1 cellular context compared by ENCODE assay signal in the genomic region with DNA sequence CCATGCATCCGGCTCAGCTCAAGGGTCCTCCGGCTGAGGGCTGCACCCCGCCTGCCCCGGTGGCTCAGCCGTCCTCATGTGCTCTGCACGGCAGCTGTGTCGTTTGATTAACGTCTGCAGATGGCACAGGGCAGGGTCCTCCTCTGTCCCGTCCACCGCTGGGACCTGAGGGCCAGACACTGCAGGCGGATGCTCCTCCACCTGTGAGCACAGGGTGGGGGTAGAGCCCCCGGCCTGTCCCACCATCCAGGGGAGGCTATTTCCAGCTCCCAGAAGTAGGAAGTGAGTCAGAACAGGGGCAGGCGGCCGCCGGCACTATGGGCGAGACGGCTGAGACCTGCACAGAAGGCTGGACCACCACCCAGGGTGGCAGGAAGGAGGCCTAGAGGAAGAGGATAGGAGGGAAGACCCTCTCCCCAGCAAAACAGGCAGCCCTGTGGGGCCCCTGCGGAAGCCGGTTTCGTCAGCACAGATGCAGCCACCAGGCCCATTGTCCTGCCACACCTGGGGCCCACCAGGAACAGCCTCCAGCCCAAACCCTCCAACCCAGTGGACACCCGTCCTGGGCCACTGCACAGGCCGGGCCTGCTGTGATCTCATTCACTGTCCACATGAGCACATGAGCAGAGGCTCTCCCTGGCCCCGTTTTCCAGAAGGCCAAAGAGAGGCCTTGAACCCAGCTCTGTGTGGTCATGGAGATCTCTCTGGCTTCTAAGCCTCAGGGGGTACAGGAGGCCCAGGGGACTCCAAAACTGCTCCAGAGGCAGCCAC.
TF ChIP-seq lines count a peak whose summit lies in the region.

No MANE protein-coding gene starts in this region.

TF ChIP-seq in HepG2, 621 proteins besides CTCF, POLR2A, EP300 and RAD21 (continued from another document):
- no peak for TF ChIP-seq ZNF276 (CRISPR knock-in tag; IDR thresholded peaks at IDR 0.05; ENCODE audit: low read depth)
- no peak for TF ChIP-seq NCOA5 (CRISPR knock-in tag; IDR thresholded peaks at IDR 0.05)
- TF ChIP-seq ELF1 (CRISPR knock-in tag; IDR thresholded peaks at IDR 0.05): no peak
- TF ChIP-seq, protein P1, sequence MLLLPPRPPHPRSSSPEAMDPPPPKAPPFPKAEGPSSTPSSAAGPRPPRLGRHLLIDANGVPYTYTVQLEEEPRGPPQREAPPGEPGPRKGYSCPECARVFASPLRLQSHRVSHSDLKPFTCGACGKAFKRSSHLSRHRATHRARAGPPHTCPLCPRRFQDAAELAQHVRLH (CRISPR knock-in tag; IDR thresholded peaks at IDR 0.05; ENCODE audit: borderline replicate concordance, low read depth): 0 out of 2 replicates have a peak, but pooled peaks have one; percentile 33
- no peak for TF ChIP-seq ZMYM4 (CRISPR knock-in tag; IDR thresholded peaks at IDR 0.05)
- no peak for TF ChIP-seq NFYC (CRISPR knock-in tag; IDR thresholded peaks at IDR 0.05)
- TF ChIP-seq ZNF670 (CRISPR knock-in tag; IDR thresholded peaks at IDR 0.05; ENCODE audit: borderline replicate concordance): no peak
- no peak for TF ChIP-seq E2F1 (CRISPR knock-in tag; IDR thresholded peaks at IDR 0.05)
- TF ChIP-seq, protein P2, sequence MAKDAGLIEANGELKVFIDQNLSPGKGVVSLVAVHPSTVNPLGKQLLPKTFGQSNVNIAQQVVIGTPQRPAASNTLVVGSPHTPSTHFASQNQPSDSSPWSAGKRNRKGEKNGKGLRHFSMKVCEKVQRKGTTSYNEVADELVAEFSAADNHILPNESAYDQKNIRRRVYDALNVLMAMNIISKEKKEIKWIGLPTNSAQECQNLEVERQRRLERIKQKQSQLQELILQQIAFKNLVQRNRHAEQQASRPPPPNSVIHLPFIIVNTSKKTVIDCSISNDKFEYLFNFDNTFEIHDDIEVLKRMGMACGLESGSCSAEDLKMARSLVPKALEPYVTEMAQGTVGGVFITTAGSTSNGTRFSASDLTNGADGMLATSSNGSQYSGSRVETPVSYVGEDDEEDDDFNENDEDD (CRISPR knock-in tag; IDR thresholded peaks at IDR 0.05; ENCODE audit: borderline replicate concordance): no peak
- TF ChIP-seq, protein P3, sequence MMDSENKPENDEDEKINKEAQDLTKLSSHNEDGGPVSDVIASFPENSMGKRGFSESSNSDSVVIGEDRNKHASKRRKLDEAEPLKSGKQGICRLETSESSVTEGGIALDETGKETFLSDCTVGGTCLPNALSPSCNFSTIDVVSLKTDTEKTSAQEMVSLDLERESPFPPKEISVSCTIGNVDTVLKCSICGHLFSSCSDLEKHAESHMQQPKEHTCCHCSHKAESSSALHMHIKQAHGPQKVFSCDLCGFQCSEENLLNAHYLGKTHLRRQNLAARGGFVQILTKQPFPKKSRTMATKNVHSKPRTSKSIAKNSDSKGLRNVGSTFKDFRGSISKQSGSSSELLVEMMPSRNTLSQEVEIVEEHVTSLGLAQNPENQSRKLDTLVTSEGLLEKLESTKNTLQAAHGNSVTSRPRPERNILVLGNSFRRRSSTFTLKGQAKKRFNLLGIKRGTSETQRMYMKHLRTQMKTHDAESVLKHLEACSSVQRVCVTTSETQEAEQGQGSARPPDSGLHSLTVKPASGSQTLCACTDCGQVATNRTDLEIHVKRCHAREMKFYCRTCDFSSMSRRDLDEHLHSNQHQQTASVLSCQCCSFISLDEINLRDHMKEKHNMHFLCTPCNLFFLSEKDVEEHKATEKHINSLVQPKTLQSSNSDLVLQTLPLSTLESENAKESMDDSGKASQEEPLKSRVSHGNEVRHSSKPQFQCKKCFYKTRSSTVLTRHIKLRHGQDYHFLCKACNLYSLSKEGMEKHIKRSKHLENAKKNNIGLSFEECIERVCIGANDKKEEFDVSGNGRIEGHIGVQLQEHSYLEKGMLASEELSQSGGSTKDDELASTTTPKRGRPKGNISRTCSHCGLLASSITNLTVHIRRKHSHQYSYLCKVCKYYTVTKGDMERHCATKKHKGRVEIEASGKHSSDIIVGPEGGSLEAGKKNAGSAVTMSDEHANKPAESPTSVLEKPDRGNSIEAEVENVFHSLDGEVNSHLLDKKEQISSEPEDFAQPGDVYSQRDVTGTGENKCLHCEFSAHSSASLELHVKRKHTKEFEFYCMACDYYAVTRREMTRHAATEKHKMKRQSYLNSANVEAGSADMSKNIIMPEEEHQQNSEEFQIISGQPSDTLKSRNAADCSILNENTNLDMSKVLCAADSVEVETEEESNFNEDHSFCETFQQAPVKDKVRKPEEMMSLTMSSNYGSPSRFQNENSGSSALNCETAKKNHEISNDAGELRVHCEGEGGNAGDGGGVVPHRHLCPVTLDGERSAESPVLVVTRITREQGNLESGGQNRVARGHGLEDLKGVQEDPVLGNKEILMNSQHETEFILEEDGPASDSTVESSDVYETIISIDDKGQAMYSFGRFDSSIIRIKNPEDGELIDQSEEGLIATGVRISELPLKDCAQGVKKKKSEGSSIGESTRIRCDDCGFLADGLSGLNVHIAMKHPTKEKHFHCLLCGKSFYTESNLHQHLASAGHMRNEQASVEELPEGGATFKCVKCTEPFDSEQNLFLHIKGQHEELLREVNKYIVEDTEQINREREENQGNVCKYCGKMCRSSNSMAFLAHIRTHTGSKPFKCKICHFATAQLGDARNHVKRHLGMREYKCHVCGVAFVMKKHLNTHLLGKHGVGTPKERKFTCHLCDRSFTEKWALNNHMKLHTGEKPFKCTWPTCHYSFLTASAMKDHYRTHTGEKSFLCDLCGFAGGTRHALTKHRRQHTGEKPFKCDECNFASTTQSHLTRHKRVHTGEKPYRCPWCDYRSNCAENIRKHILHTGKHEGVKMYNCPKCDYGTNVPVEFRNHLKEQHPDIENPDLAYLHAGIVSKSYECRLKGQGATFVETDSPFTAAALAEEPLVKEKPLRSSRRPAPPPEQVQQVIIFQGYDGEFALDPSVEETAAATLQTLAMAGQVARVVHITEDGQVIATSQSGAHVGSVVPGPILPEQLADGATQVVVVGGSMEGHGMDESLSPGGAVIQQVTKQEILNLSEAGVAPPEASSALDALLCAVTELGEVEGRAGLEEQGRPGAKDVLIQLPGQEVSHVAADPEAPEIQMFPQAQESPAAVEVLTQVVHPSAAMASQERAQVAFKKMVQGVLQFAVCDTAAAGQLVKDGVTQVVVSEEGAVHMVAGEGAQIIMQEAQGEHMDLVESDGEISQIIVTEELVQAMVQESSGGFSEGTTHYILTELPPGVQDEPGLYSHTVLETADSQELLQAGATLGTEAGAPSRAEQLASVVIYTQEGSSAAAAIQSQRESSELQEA (CRISPR knock-in tag; IDR thresholded peaks at IDR 0.05; ENCODE audit: not compliant biosample characterization): peak; percentile 43
- TF ChIP-seq ZNF629 (CRISPR knock-in tag; conservative IDR thresholded peaks at IDR 0.05): peak; percentile 74
- no peak for TF ChIP-seq MAFF (IDR thresholded peaks at IDR 0.05; ENCODE audit: low read depth, low read length)
- TF ChIP-seq MNT (IDR thresholded peaks at IDR 0.05): no peak
- no peak for TF ChIP-seq ZMAT3 (CRISPR knock-in tag; conservative IDR thresholded peaks at IDR 0.05)
- TF ChIP-seq HNRNPL (IDR thresholded peaks at IDR 0.05; ENCODE audit: low read depth, low read length): 0 out of 2 replicates have a peak, but pooled peaks have one; percentile 24
- TF ChIP-seq ZNF7 (CRISPR knock-in tag; IDR thresholded peaks at IDR 0.05): no peak
- TF ChIP-seq ZSCAN29 (CRISPR knock-in tag; conservative IDR thresholded peaks at IDR 0.05): no peak
- TF ChIP-seq, protein P4, sequence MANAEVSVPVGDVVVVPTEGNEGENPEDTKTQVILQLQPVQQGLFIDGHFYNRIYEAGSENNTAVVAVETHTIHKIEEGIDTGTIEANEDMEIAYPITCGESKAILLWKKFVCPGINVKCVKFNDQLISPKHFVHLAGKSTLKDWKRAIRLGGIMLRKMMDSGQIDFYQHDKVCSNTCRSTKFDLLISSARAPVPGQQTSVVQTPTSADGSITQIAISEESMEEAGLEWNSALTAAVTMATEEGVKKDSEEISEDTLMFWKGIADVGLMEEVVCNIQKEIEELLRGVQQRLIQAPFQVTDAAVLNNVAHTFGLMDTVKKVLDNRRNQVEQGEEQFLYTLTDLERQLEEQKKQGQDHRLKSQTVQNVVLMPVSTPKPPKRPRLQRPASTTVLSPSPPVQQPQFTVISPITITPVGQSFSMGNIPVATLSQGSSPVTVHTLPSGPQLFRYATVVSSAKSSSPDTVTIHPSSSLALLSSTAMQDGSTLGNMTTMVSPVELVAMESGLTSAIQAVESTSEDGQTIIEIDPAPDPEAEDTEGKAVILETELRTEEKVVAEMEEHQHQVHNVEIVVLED (CRISPR knock-in tag; IDR thresholded peaks at IDR 0.05; ENCODE audit: borderline replicate concordance): no peak
- TF ChIP-seq ZNF263 (CRISPR knock-in tag; IDR thresholded peaks at IDR 0.05): no peak
- no peak for TF ChIP-seq TCF7L2 (IDR thresholded peaks at IDR 0.05; ENCODE audit: low read depth, low read length)
- TF ChIP-seq ZNF724P (CRISPR knock-in tag; IDR thresholded peaks at IDR 0.05; ENCODE audit: borderline replicate concordance): no peak
- TF ChIP-seq, protein P5, sequence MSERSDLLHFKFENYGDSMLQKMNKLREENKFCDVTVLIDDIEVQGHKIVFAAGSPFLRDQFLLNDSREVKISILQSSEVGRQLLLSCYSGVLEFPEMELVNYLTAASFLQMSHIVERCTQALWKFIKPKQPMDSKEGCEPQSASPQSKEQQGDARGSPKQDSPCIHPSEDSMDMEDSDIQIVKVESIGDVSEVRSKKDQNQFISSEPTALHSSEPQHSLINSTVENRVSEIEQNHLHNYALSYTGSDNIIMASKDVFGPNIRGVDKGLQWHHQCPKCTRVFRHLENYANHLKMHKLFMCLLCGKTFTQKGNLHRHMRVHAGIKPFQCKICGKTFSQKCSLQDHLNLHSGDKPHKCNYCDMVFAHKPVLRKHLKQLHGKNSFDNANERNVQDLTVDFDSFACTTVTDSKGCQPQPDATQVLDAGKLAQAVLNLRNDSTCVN (CRISPR knock-in tag; IDR thresholded peaks at IDR 0.05; ENCODE audit: borderline replicate concordance): 0 out of 2 replicates have a peak, but pooled peaks have one; percentile 26
- TF ChIP-seq CREB3 (CRISPR knock-in tag; IDR thresholded peaks at IDR 0.05): no peak
- no peak for TF ChIP-seq TBL1XR1 (IDR thresholded peaks at IDR 0.05; ENCODE audit: borderline replicate concordance, low read length, partially characterized antibody)
